35 cellular contexts compared by ENCODE assay signal in genomic region chr1:246512230-246512629, GRCh38. TPM values are rescaled to one million over a fixed set of nuclear protein-coding genes. Genes with fewer than 3 reads are reported as not detected.
DNase-seq lines count a peak whose midpoint lies in the region; ATAC-seq, FAIRE-seq and TF ChIP-seq lines count a peak whose summit lies in the region.
"Had no signal": no experiment of that assay in that cellular context is flagged by ENCODE, and none has a peak within 500 bp of the region (broad histone marks: within the 10 kb centered on the region; RNA-seq: fewer than 3 reads in every experiment).

No MANE protein-coding gene starts in this region.

- no peak overlapping the region for H3K27ac ChIP-seq in HepG2 (ENCODE audit: extremely low read length, insufficient read depth, low read length)
- no peak overlapping the region for H3K27ac ChIP-seq in right lobe of liver
- H3K27ac ChIP-seq in Karpas-422 (ENCODE audit: low read length): no peak overlapping the region
- H3K27ac ChIP-seq: 22Rv1; A549; BLaER1; BLaER1 treated with 17β-estradiol and CSF1 and Interleukin-3, amounts not matched to agents 10 nM and 100 nM; C4-2B had no signal

- H3K4me2 ChIP-seq in HepG2 (ENCODE audit: low read depth, low read length): peak overlapping the region; percentile 23; the same call in 1 of the 2 replicates
- no peak overlapping the region for H3K4me2 ChIP-seq in Karpas-422 (ENCODE audit: low read depth, low read length, poor library complexity, severe bottlenecking)
- H3K4me2 ChIP-seq: A549; BLaER1; BLaER1 treated with 17β-estradiol and CSF1 and Interleukin-3, amounts not matched to agents 10 nM and 100 nM had no signal

- peaks cover 0 to 1% of the 10 kb centered on the region in 2 experiments; a peak in 2 of 5 replicates for H3K27me3 ChIP-seq in HepG2 (ENCODE audit: control insufficient read depth in 1 of 2, insufficient read depth in 2 of 2, low read length in 2 of 2)
- H3K27me3 ChIP-seq in right lobe of liver: no peaks in the 10 kb centered on the region
- no peaks in the 10 kb centered on the region for H3K27me3 ChIP-seq in Karpas-422 (ENCODE audit: low read length)
- H3K27me3 ChIP-seq: BE2C; BLaER1; BLaER1 treated with 17β-estradiol and CSF1 and Interleukin-3, amounts not matched to agents 10 nM and 100 nM had no signal

- H3K36me3 ChIP-seq in HepG2 (replicated peaks in 1 of 2; ENCODE audit: control insufficient read depth in 1 of 2, insufficient read depth in 2 of 2, low read length in 2 of 2) (no peaks in the 10 kb centered on the region), right lobe of liver (no peaks in the 10 kb centered on the region), Karpas-422 (ENCODE audit: insufficient read depth, low read length) (no peaks in the 10 kb centered on the region)
- H3K36me3 ChIP-seq: BE2C, BLaER1 had no signal

- H3K27ac Mint-ChIP-seq in activated CD8-positive, alpha-beta memory T cell treated with anti-CD3 and anti-CD28 coated beads, Interleukin-2, amount 10 ng/mL, durations not matched to agents 7 days and 5 days: no peak overlapping the region
- H3K27ac Mint-ChIP-seq in naive thymus-derived CD8-positive, alpha-beta T cell: no peak overlapping the region
- H3K27ac Mint-ChIP-seq: B cell; CD14-positive monocyte; CD4-positive, alpha-beta memory T cell; CD4-positive, alpha-beta T cell; CD4-positive, CD25-positive, alpha-beta regulatory T cell; CD8-positive, alpha-beta memory T cell; CD8-positive, alpha-beta T cell had no signal

- H4K20me1 ChIP-seq in HepG2 (ENCODE audit: insufficient read depth, low read length) (no peaks in the 10 kb centered on the region), Karpas-422 (ENCODE audit: insufficient read depth, low read depth, low read length) (no peaks in the 10 kb centered on the region)
- H4K20me1 ChIP-seq: BLaER1; BLaER1 treated with 17β-estradiol and CSF1 and Interleukin-3, amounts not matched to agents 10 nM and 100 nM had no signal

- H3K4me1 ChIP-seq in HepG2 (ENCODE audit: insufficient read depth, low read length) (peaks cover 50% of the 10 kb centered on the region), right lobe of liver (no peaks in the 10 kb centered on the region), Karpas-422 (ENCODE audit: low read length) (peaks cover 4% of the 10 kb centered on the region)
- H3K4me1 ChIP-seq: A549, BE2C had no signal

- H3K9me3 ChIP-seq in HepG2 (ENCODE audit: low read length) (peaks cover 23% of the 10 kb centered on the region), right lobe of liver (peaks cover 0 to 6% (median 0%) of the 10 kb centered on the region in 4 donors), Karpas-422 (ENCODE audit: low read length) (peaks cover 17% of the 10 kb centered on the region)

- no peaks in the 10 kb centered on the region for H3K27me3 Mint-ChIP-seq in activated CD8-positive, alpha-beta memory T cell treated with anti-CD3 and anti-CD28 coated beads, Interleukin-2, amount 10 ng/mL, durations not matched to agents 7 days and 5 days
- no peaks in the 10 kb centered on the region for H3K27me3 Mint-ChIP-seq in naive thymus-derived CD8-positive, alpha-beta T cell
- H3K27me3 Mint-ChIP-seq: B cell; CD4-positive, alpha-beta memory T cell; CD4-positive, alpha-beta T cell; CD4-positive, CD25-positive, alpha-beta regulatory T cell; CD8-positive, alpha-beta memory T cell had no signal

- H3K4me3 ChIP-seq in HepG2 (replicated peaks in 1 of 3; ENCODE audit: insufficient read depth in 1 of 3, low read depth in 2 of 3, low read length in 3 of 3): no peak overlapping the region
- H3K4me3 ChIP-seq in right lobe of liver: no peak overlapping the region
- no peak overlapping the region for H3K4me3 ChIP-seq in Karpas-422 (ENCODE audit: low read length)
- H3K4me3 ChIP-seq: A549; BLaER1; BLaER1 treated with 17β-estradiol and CSF1 and Interleukin-3, amounts not matched to agents 10 nM and 100 nM had no signal

- no peak overlapping the region for H3K4me3 Mint-ChIP-seq in activated CD8-positive, alpha-beta memory T cell treated with anti-CD3 and anti-CD28 coated beads, Interleukin-2, amount 10 ng/mL, durations not matched to agents 7 days and 5 days
- no peak overlapping the region for H3K4me3 Mint-ChIP-seq in naive thymus-derived CD8-positive, alpha-beta T cell
- H3K4me3 Mint-ChIP-seq: B cell; CD14-positive monocyte; CD4-positive, alpha-beta memory T cell; CD4-positive, CD25-positive, alpha-beta regulatory T cell; CD8-positive, alpha-beta memory T cell; CD8-positive, alpha-beta T cell had no signal

- POLR2A ChIA-PET in HepG2 (lab: Yijun Ruan, JAX): interaction anchor here (1.7 kb wide), 1 partner anchor 15 kb away, joined by 5 read pairs; no protein-coding TSS in a partner anchor
- POLR2A ChIA-PET in naive thymus-derived CD8-positive, alpha-beta T cell (lab: Charles Lee): no interaction called here

- TF ChIP-seq POLR2A in HepG2 (IDR thresholded peaks at IDR 0.05; ENCODE audit: insufficient read depth in 1 of 2, low read depth in 2 of 2, low read length in 2 of 2) (no peak), right lobe of liver (IDR thresholded peaks at IDR 0.05) (no peak)

- CTCF ChIA-PET in activated CD8-positive, alpha-beta memory T cell treated with anti-CD3 and anti-CD28 coated beads, Interleukin-2, amount 10 ng/mL, durations not matched to agents 7 days and 5 days (lab: Charles Lee): no interaction called here
- CTCF ChIA-PET in HepG2 (lab: Yijun Ruan, JAX; ENCODE audit: low intra/inter-chr PET ratio, low total read pairs): no interaction called here

- TF ChIP-seq RAD21 in HepG2 (CRISPR knock-in tag; IDR thresholded peaks at IDR 0.05): no peak

- no peak for TF ChIP-seq CTCF in HepG2 (CRISPR knock-in tag; IDR thresholded peaks at IDR 0.05)
- TF ChIP-seq CTCF in right lobe of liver (IDR thresholded peaks at IDR 0.05): no peak

- no peak for ATAC-seq in activated CD8-positive, alpha-beta memory T cell treated with anti-CD3 and anti-CD28 coated beads, Interleukin-2, amount 10 ng/mL, durations not matched to agents 7 days and 5 days
- ATAC-seq in HepG2: peak; percentile 4; the same call in 1 of the 3 replicates
- ATAC-seq in right lobe of liver: no peak
- ATAC-seq in naive thymus-derived CD8-positive, alpha-beta T cell: no peak
- ATAC-seq: A549; CD8-positive, alpha-beta T cell had no signal

- no peaks in the 10 kb centered on the region for H3K79me2 ChIP-seq in HepG2 (ENCODE audit: insufficient read depth, low read length)
- no peaks in the 10 kb centered on the region for H3K79me2 ChIP-seq in Karpas-422 (ENCODE audit: low read length)

- no peaks in the 10 kb centered on the region for H3K9me2 ChIP-seq in Karpas-422 (replicated peaks; ENCODE audit: insufficient read depth, low read length)

- no peak for FAIRE-seq in HepG2 (lab: Jason Lieb, UNC)
- FAIRE-seq: A204.1, A549, D721Med had no signal

- peaks cover 17% of the 10 kb centered on the region for H3K4me1 Mint-ChIP-seq in activated CD8-positive, alpha-beta memory T cell treated with anti-CD3 and anti-CD28 coated beads, Interleukin-2, amount 10 ng/mL, durations not matched to agents 7 days and 5 days
- H3K4me1 Mint-ChIP-seq in naive thymus-derived CD8-positive, alpha-beta T cell: peaks cover 0 to 12% (median 8%) of the 10 kb centered on the region in 4 donors

- H3K9ac ChIP-seq in HepG2 (ENCODE audit: insufficient read depth, low read depth, low read length) (no peak overlapping the region), Karpas-422 (ENCODE audit: low read length) (no peak overlapping the region)
- H3K9ac ChIP-seq: BLaER1; BLaER1 treated with 17β-estradiol and CSF1 and Interleukin-3, amounts not matched to agents 10 nM and 100 nM had no signal

- no CpG with 5 or more reads among the region's 7 CpGs for WGBS in HepG2 (ENCODE audit: low lambda C conversion rate)
- no CpG with 5 or more reads among the region's 7 CpGs for WGBS in right lobe of liver (ENCODE audit: insufficient coverage, low coverage, low lambda C conversion rate, missing lambda C conversion rate)

- TF ChIP-seq EP300 in HepG2 (IDR thresholded peaks at IDR 0.05; ENCODE audit: low read depth in 2 of 2, low read length in 2 of 2): no peak
- no peak for TF ChIP-seq EP300 in HepG2 (CRISPR knock-in tag; IDR thresholded peaks at IDR 0.05; ENCODE audit: borderline replicate concordance)

- H3K36me3 Mint-ChIP-seq in activated CD8-positive, alpha-beta memory T cell treated with anti-CD3 and anti-CD28 coated beads, Interleukin-2, amount 10 ng/mL, durations not matched to agents 7 days and 5 days: peaks cover 17% of the 10 kb centered on the region
- peaks cover 0 to 2% (median 0%) of the 10 kb centered on the region in 3 donors for H3K36me3 Mint-ChIP-seq in naive thymus-derived CD8-positive, alpha-beta T cell
- H3K36me3 Mint-ChIP-seq: CD14-positive monocyte; CD4-positive, CD25-positive, alpha-beta regulatory T cell had no signal

- H2AFZ ChIP-seq in HepG2 (ENCODE audit: low read length) (no peak overlapping the region), Karpas-422 (ENCODE audit: low read length) (no peak overlapping the region)

- intact Hi-C loops in HepG2 (cut with micrococcal nuclease; ENCODE audit: unreplicated experiment): no loop called here
- intact Hi-C loops in right lobe of liver (cut with DNase I): no loop called here

- BruUV-seq in HepG2 (replicated peaks; lab: Mats Ljungman, UMichigan): no TSS peak

- peaks cover 16% of the 10 kb centered on the region for H3K9me3 Mint-ChIP-seq in activated CD8-positive, alpha-beta memory T cell treated with anti-CD3 and anti-CD28 coated beads, Interleukin-2, amount 10 ng/mL, durations not matched to agents 7 days and 5 days (ENCODE audit: low read depth)
- peaks cover 0 to 23% (median 4%) of the 10 kb centered on the region in 9 donors for H3K9me3 Mint-ChIP-seq in naive thymus-derived CD8-positive, alpha-beta T cell
- H3K9me3 Mint-ChIP-seq: CD4-positive, alpha-beta T cell had no signal

- in situ Hi-C loops in HepG2 (cut with HindIII; ENCODE audit: extremely low pct_ligation_motif_present, low pct_unique_long_range_greater_than_20kb): no loop called here

- DNase-seq in activated CD8-positive, alpha-beta memory T cell treated with anti-CD3 and anti-CD28 coated beads, Interleukin-2, amount 10 ng/mL, durations not matched to agents 7 days and 5 days: peak; percentile 33
- DNase-seq in activated CD8-positive, alpha-beta memory T cell treated with anti-CD3 and anti-CD28 coated beads, Interleukin-2, amount 50 U/mL, for 4 hours: no peak
- no peak for DNase-seq in HepG2 (ENCODE audit: low spot score)
- DNase-seq in right lobe of liver: no peak
- peak; percentile 36 for DNase-seq in Karpas-422
- no peak for DNase-seq in naive thymus-derived CD8-positive, alpha-beta T cell
- DNase-seq: 8988T; ACHN; AML-193; BE2C; C1 segment of cervical spinal cord; Caco-2; Calu3; CD4-positive, alpha-beta memory T cell; CD4-positive, alpha-beta T cell; CD4-positive, CD25-positive, alpha-beta regulatory T cell; CD8-positive, alpha-beta memory T cell; CD8-positive, alpha-beta T cell; COR-L47; DMS 273 treated with DMSO at 0.1 percent for 48 hours; DMS153; DMS53; DMS79; DMS79 treated with DMSO at 0.1 percent for 48 hours; DND-41; EL had no signal

RNA-seq across cellular contexts. Expression of gene SMYD3, which starts 5.2 kb away (rescaled TPM):
- total RNA-seq in activated CD8-positive, alpha-beta memory T cell treated with anti-CD3 and anti-CD28 coated beads, Interleukin-2, amount 10 ng/mL, durations not matched to agents 7 days and 5 days: 10 to 100 TPM; 18.1 to 26.8 TPM
- 27.7 and 32.9 TPM in 2 replicates for total RNA-seq in HepG2 (2016; rRNA removed; fragmentation: Illumina TruSeq; extraction: Trizol)
- total RNA-seq in HepG2 (2016; cell fraction: cytosol; rRNA removed; fragmentation: Illumina TruSeq; extraction: Trizol; ENCODE audit: low read depth): 54.0 and 56.1 TPM in 2 replicates
- total RNA-seq in HepG2 (2016; cell fraction: insoluble cytoplasmic fraction; rRNA removed; fragmentation: Illumina TruSeq; extraction: Trizol): 24.8 and 37.8 TPM in 2 replicates
- 35.4 and 37.3 TPM in 2 replicates for total RNA-seq in HepG2 (2016; cell fraction: membrane; rRNA removed; fragmentation: Illumina TruSeq; extraction: Trizol)
- 28.7 and 30.4 TPM in 2 replicates for total RNA-seq in HepG2 (2016; cell fraction: nucleus; rRNA removed; fragmentation: Illumina TruSeq; extraction: Trizol)
- 29.2 and 35.8 TPM in 2 replicates for polyA plus RNA-seq in HepG2 (2011; rRNA removed)
- 19.7 and 23.0 TPM in 2 replicates for polyA plus RNA-seq in HepG2 (2011; cell fraction: cytosol; rRNA removed)
- polyA plus RNA-seq in HepG2 (2011; cell fraction: nucleus; rRNA removed): 10.9 and 13.1 TPM in 2 replicates
- polyA plus RNA-seq in HepG2 (2012): 44.3 and 60.7 TPM in 2 replicates
- 30.9 and 35.7 TPM in 2 replicates for polyA plus RNA-seq in HepG2 (2016; cell fraction: cytosol; fragmentation: Illumina TruSeq; extraction: Trizol; ENCODE audit: low read depth)
- 37.3 and 37.7 TPM in 2 replicates for polyA plus RNA-seq in HepG2 (2016; cell fraction: insoluble cytoplasmic fraction; fragmentation: Illumina TruSeq; extraction: Trizol; ENCODE audit: low read depth)
- 25.1 and 29.0 TPM in 2 replicates for polyA plus RNA-seq in HepG2 (2016; cell fraction: membrane; fragmentation: Illumina TruSeq; extraction: Trizol; ENCODE audit: low read depth)
- 17.8 and 20.2 TPM in 2 replicates for polyA plus RNA-seq in HepG2 (2016; cell fraction: nucleus; fragmentation: Illumina TruSeq; extraction: Trizol; ENCODE audit: insufficient read depth, low read depth)
- 37.6 and 43.7 TPM in 2 replicates for polyA minus RNA-seq in HepG2 (2011; rRNA and poly(A)+ RNA removed; ENCODE audit: low replicate concordance)
- polyA minus RNA-seq in HepG2 (2011; cell fraction: cytosol; rRNA and poly(A)+ RNA removed): 11.4 and 12.4 TPM in 2 replicates
- polyA minus RNA-seq in HepG2 (2011; cell fraction: nucleus; rRNA and poly(A)+ RNA removed): 59.6 and 65.0 TPM in 2 replicates
- 10 to 100 TPM in 1 of 6 experiments, 1 to 10 TPM in 5; 6.3 to 10.0 (median 6.6) TPM for total RNA-seq in right lobe of liver
- 67.1 and 88.8 TPM in 2 replicates for total RNA-seq in Karpas-422 (2014; rRNA removed; shearing (Covaris generic); ENCODE audit: low replicate concordance)
- 10 to 100 TPM; 19.1 to 19.5 TPM for total RNA-seq in naive thymus-derived CD8-positive, alpha-beta T cell
- polyA plus RNA-seq in naive thymus-derived CD8-positive, alpha-beta T cell: 10 to 100 TPM; 36.5 to 42.1 (median 36.7) TPM

RNA-seq across cellular contexts. Expression of gene TFB2M, which starts 53.8 kb away (rescaled TPM):
- 10 to 100 TPM in 1 of 2 experiments, 1 to 10 TPM in 1; 7.2 to 13.9 TPM for total RNA-seq in activated CD8-positive, alpha-beta memory T cell treated with anti-CD3 and anti-CD28 coated beads, Interleukin-2, amount 10 ng/mL, durations not matched to agents 7 days and 5 days
- 31.4 and 45.9 TPM in 2 replicates for total RNA-seq in HepG2 (2016; rRNA removed; fragmentation: Illumina TruSeq; extraction: Trizol)
- total RNA-seq in HepG2 (2016; cell fraction: cytosol; rRNA removed; fragmentation: Illumina TruSeq; extraction: Trizol; ENCODE audit: low read depth): 8.9 and 9.8 TPM in 2 replicates
- total RNA-seq in HepG2 (2016; cell fraction: insoluble cytoplasmic fraction; rRNA removed; fragmentation: Illumina TruSeq; extraction: Trizol): 32.2 and 43.1 TPM in 2 replicates
- total RNA-seq in HepG2 (2016; cell fraction: membrane; rRNA removed; fragmentation: Illumina TruSeq; extraction: Trizol): 9.8 and 12.0 TPM in 2 replicates
- 17.5 and 20.5 TPM in 2 replicates for total RNA-seq in HepG2 (2016; cell fraction: nucleus; rRNA removed; fragmentation: Illumina TruSeq; extraction: Trizol)
- polyA plus RNA-seq in HepG2 (2011; rRNA removed): 12.0 and 15.7 TPM in 2 replicates
- polyA plus RNA-seq in HepG2 (2011; cell fraction: cytosol; rRNA removed): 7.1 and 10.0 TPM in 2 replicates
- 5.1 and 5.6 TPM in 2 replicates for polyA plus RNA-seq in HepG2 (2011; cell fraction: nucleus; rRNA removed)
- polyA plus RNA-seq in HepG2 (2012): 15.8 and 18.7 TPM in 2 replicates
- 3.6 and 3.8 TPM in 2 replicates for polyA plus RNA-seq in HepG2 (2016; cell fraction: cytosol; fragmentation: Illumina TruSeq; extraction: Trizol; ENCODE audit: low read depth)
- 39.9 and 41.4 TPM in 2 replicates for polyA plus RNA-seq in HepG2 (2016; cell fraction: insoluble cytoplasmic fraction; fragmentation: Illumina TruSeq; extraction: Trizol; ENCODE audit: low read depth)
- polyA plus RNA-seq in HepG2 (2016; cell fraction: membrane; fragmentation: Illumina TruSeq; extraction: Trizol; ENCODE audit: low read depth): 6.0 and 6.8 TPM in 2 replicates
- 21.1 and 23.0 TPM in 2 replicates for polyA plus RNA-seq in HepG2 (2016; cell fraction: nucleus; fragmentation: Illumina TruSeq; extraction: Trizol; ENCODE audit: insufficient read depth, low read depth)
- 4.7 and 9.6 TPM in 2 replicates for polyA minus RNA-seq in HepG2 (2011; rRNA and poly(A)+ RNA removed; ENCODE audit: low replicate concordance)
- polyA minus RNA-seq in HepG2 (2011; cell fraction: cytosol; rRNA and poly(A)+ RNA removed): 5.7 and 6.9 TPM in 2 replicates
- polyA minus RNA-seq in HepG2 (2011; cell fraction: nucleus; rRNA and poly(A)+ RNA removed): 13.8 and 14.8 TPM in 2 replicates
- 10 to 100 TPM; 13.1 to 24.8 (median 19.6) TPM for total RNA-seq in right lobe of liver
- total RNA-seq in Karpas-422 (2014; rRNA removed; shearing (Covaris generic); ENCODE audit: low replicate concordance): 20.5 and 27.7 TPM in 2 replicates
- total RNA-seq in naive thymus-derived CD8-positive, alpha-beta T cell: 10 to 100 TPM; 12.0 to 12.2 TPM
- polyA plus RNA-seq in naive thymus-derived CD8-positive, alpha-beta T cell: 10 to 100 TPM; 17.8 to 20.8 (median 19.3) TPM

RNA-seq across cellular contexts. Expression of gene CNST, which starts 54.0 kb away (rescaled TPM):
- 10 to 100 TPM; 27.3 to 30.2 TPM for total RNA-seq in activated CD8-positive, alpha-beta memory T cell treated with anti-CD3 and anti-CD28 coated beads, Interleukin-2, amount 10 ng/mL, durations not matched to agents 7 days and 5 days
- total RNA-seq in HepG2 (2016; rRNA removed; fragmentation: Illumina TruSeq; extraction: Trizol): 12.4 and 15.7 TPM in 2 replicates
- 8.5 and 9.1 TPM in 2 replicates for total RNA-seq in HepG2 (2016; cell fraction: cytosol; rRNA removed; fragmentation: Illumina TruSeq; extraction: Trizol; ENCODE audit: low read depth)
- 12.0 and 15.5 TPM in 2 replicates for total RNA-seq in HepG2 (2016; cell fraction: insoluble cytoplasmic fraction; rRNA removed; fragmentation: Illumina TruSeq; extraction: Trizol)
- total RNA-seq in HepG2 (2016; cell fraction: membrane; rRNA removed; fragmentation: Illumina TruSeq; extraction: Trizol): 7.1 and 7.9 TPM in 2 replicates
- 12.9 and 18.4 TPM in 2 replicates for total RNA-seq in HepG2 (2016; cell fraction: nucleus; rRNA removed; fragmentation: Illumina TruSeq; extraction: Trizol)
- 6.3 and 6.4 TPM in 2 replicates for polyA plus RNA-seq in HepG2 (2011; rRNA removed)
- polyA plus RNA-seq in HepG2 (2011; cell fraction: cytosol; rRNA removed): 3.1 and 5.0 TPM in 2 replicates
- polyA plus RNA-seq in HepG2 (2011; cell fraction: nucleus; rRNA removed): 5.9 and 6.8 TPM in 2 replicates
- polyA plus RNA-seq in HepG2 (2012): 7.3 and 9.2 TPM in 2 replicates
- 1.2 and 1.3 TPM in 2 replicates for polyA plus RNA-seq in HepG2 (2016; cell fraction: cytosol; fragmentation: Illumina TruSeq; extraction: Trizol; ENCODE audit: low read depth)
- 9.3 and 11.1 TPM in 2 replicates for polyA plus RNA-seq in HepG2 (2016; cell fraction: insoluble cytoplasmic fraction; fragmentation: Illumina TruSeq; extraction: Trizol; ENCODE audit: low read depth)
- polyA plus RNA-seq in HepG2 (2016; cell fraction: membrane; fragmentation: Illumina TruSeq; extraction: Trizol; ENCODE audit: low read depth): 2.1 and 2.4 TPM in 2 replicates
- polyA plus RNA-seq in HepG2 (2016; cell fraction: nucleus; fragmentation: Illumina TruSeq; extraction: Trizol; ENCODE audit: insufficient read depth, low read depth): 14.1 and 14.2 TPM in 2 replicates
- polyA minus RNA-seq in HepG2 (2011; rRNA and poly(A)+ RNA removed; ENCODE audit: low replicate concordance): 8.5 and 12.2 TPM in 2 replicates
- 6.3 and 8.2 TPM in 2 replicates for polyA minus RNA-seq in HepG2 (2011; cell fraction: cytosol; rRNA and poly(A)+ RNA removed)
- polyA minus RNA-seq in HepG2 (2011; cell fraction: nucleus; rRNA and poly(A)+ RNA removed): 35.5 and 40.3 TPM in 2 replicates
- total RNA-seq in right lobe of liver: 10 to 100 TPM in 5 of 6 experiments, 1 to 10 TPM in 1; 9.8 to 21.7 (median 14.6) TPM
- total RNA-seq in Karpas-422 (2014; rRNA removed; shearing (Covaris generic); ENCODE audit: low replicate concordance): 25.3 and 29.7 TPM in 2 replicates
- total RNA-seq in naive thymus-derived CD8-positive, alpha-beta T cell: 10 to 100 TPM; 79.8 to 88.6 TPM
- 10 to 100 TPM; 32.0 to 48.3 (median 37.6) TPM for polyA plus RNA-seq in naive thymus-derived CD8-positive, alpha-beta T cell

Comparison
In these comparisons a context has a peak if more than half of its experiments do, and no peak if none do; other contexts are left out.
1. DNase-seq: peak in activated CD8-positive, alpha-beta memory T cell treated with anti-CD3 and anti-CD28 coated beads, Interleukin-2, amount 10 ng/mL, durations not matched to agents 7 days and 5 days (single experiment) and Karpas-422 (single experiment); none in activated CD8-positive, alpha-beta memory T cell treated with anti-CD3 and anti-CD28 coated beads, Interleukin-2, amount 50 U/mL, for 4 hours (single experiment), HepG2 (single experiment), right lobe of liver (0 of 3) and naive thymus-derived CD8-positive, alpha-beta T cell (0 of 10).